10 cellular contexts compared by ENCODE assay signal in the genomic region with DNA sequence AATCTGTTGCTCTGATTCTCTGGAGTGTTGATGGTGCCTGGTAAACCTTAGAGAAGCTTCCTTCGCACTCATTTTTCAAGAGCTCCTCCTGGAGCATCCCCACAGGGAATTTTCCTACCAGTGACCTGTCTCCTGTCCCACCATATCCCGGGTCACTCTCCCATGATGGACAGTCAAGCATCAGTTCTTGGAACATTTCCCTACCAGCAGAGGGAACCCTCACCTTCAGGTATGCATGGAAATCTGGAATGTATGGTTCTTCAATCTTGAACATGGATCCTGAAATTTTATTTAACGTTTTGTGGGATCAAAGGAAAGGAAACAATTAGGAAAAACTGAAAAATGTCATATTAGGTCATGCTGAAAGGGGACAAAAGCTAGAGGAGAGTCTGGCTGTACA.
DNase-seq lines count a peak whose midpoint lies in the region; ATAC-seq, FAIRE-seq and TF ChIP-seq lines count a peak whose summit lies in the region.
"Had no signal": no experiment of that assay in that cellular context is flagged by ENCODE, and none has a peak within 500 bp of the region (broad histone marks: within the 10 kb centered on the region; RNA-seq: fewer than 3 reads in every experiment).

No MANE protein-coding gene starts in this region.

- H4K20me1 ChIP-seq in GM12878 (ENCODE audit: control insufficient read depth, insufficient read depth) (no peaks in the 10 kb centered on the region), neural progenitor cell (ENCODE audit: low read depth) (no peaks in the 10 kb centered on the region)

- H3K4me1 Mint-ChIP-seq in neural progenitor cell, result peaks cover 12% of the 10 kb centered on the region

- TF ChIP-seq RAD21 in GM12878 (IDR thresholded peaks at IDR 0.05; ENCODE audit: insufficient read depth, low read depth, low read length), result peak; percentile 11; the same call in 1 of the 2 replicates

- BruUV-seq in GM12878 (replicated peaks; lab: Mats Ljungman, UMichigan), result no TSS peak

- in situ Hi-C loops in GM12878 (cut with MboI), result no loop called here

- H3K9ac ChIP-seq in GM12878 (ENCODE audit: control insufficient read depth, insufficient read depth, low read length) (no peak overlapping the region), neural progenitor cell (no peak overlapping the region)

- H3K4me2 ChIP-seq in GM12878 (ENCODE audit: control insufficient read depth, insufficient read depth), result no peak overlapping the region
- H3K4me2 ChIP-seq in neural progenitor cell, result no peak overlapping the region

- no peak overlapping the region for H3K27ac Mint-ChIP-seq in neural progenitor cell

- H3K27me3 ChIP-seq in GM12878 (replicated peaks in 1 of 2; ENCODE audit: control insufficient read depth in 2 of 2, insufficient read depth in 2 of 2, low read length in 1 of 2) (no peaks in the 10 kb centered on the region), neural progenitor cell (no peaks in the 10 kb centered on the region)
- H3K27me3 ChIP-seq: tibial nerve had no signal

- 6% methylated on average over 3 of the region's 3 CpGs for WGBS in GM12878 (ENCODE audit: insufficient coverage, insufficient replicate concordance, low lambda C conversion rate, missing lambda C conversion rate)

- H3K9me3 ChIP-seq in GM12878 (replicated peaks; ENCODE audit: control insufficient read depth, insufficient read depth, low read length), result no peaks in the 10 kb centered on the region
- H3K9me3 ChIP-seq in neural progenitor cell (ENCODE audit: low read depth), result no peaks in the 10 kb centered on the region
- H3K9me3 ChIP-seq: tibial nerve had no signal

- CTCF ChIA-PET in GM12878 (lab: Yijun Ruan, JAX), result no interaction called here

- POLR2A ChIA-PET in GM12878 (lab: Charles Lee), result no interaction called here

- H3K4me1 ChIP-seq in GM12878 (ENCODE audit: control insufficient read depth, insufficient read depth, low read length), result no peaks in the 10 kb centered on the region
- H3K4me1 ChIP-seq in neural progenitor cell, result peaks cover 2% of the 10 kb centered on the region
- H3K4me1 ChIP-seq: tibial nerve had no signal

- no peak for TF ChIP-seq POLR2A in GM12878 (IDR thresholded peaks at IDR 0.05; ENCODE audit: low read depth, low read length)

- no peak for FAIRE-seq in GM12878 (lab: Jason Lieb, UNC)
- FAIRE-seq: A204.1 had no signal

- H3K9me3 Mint-ChIP-seq in neural progenitor cell, result peaks cover 1% of the 10 kb centered on the region

- no peaks in the 10 kb centered on the region for H3F3A ChIP-seq in neural progenitor cell (ENCODE audit: low read depth)

- peak; percentile 69 for TF ChIP-seq CTCF in LNCaP clone FGC (IDR thresholded peaks at IDR 0.05; ENCODE audit: control insufficient read depth, extremely low read depth, insufficient read depth)
- TF ChIP-seq CTCF in GM12878 (IDR thresholded peaks at IDR 0.05 in 2 of 3, conservative IDR thresholded peaks at IDR 0.05 in 1 of 3; ENCODE audit: control insufficient read depth in 2 of 3, extremely low read depth in 1 of 3, insufficient read depth in 1 of 3, low read depth in 3 of 3, low read length in 3 of 3), result peak in 1 of 3 experiments; percentile 29; a peak in 1 of 6 replicates
- TF ChIP-seq CTCF in neural progenitor cell (IDR thresholded peaks at IDR 0.05), result peak; percentile 62

- H3K27ac ChIP-seq in GM12878 (ENCODE audit: control insufficient read depth, insufficient read depth) (no peak overlapping the region), neural progenitor cell (no peak overlapping the region)
- H3K27ac ChIP-seq: tibial nerve had no signal

- ATAC-seq in GM12878, result no peak

- H3K36me3 ChIP-seq in GM12878 (ENCODE audit: control insufficient read depth in 2 of 2, insufficient read depth in 2 of 2, low read length in 1 of 2) (no peaks in the 10 kb centered on the region), neural progenitor cell (no peaks in the 10 kb centered on the region)
- H3K36me3 ChIP-seq: tibial nerve had no signal

- H3K36me3 Mint-ChIP-seq in neural progenitor cell, result no peaks in the 10 kb centered on the region

- RAD21 ChIA-PET in GM12878 (lab: Charles Lee; ENCODE audit: unreplicated experiment), result no interaction called here

- intact Hi-C loops in GM12878 (cut with micrococcal nuclease; ENCODE audit: unreplicated experiment), result no loop called here

- H3K79me2 ChIP-seq in GM12878 (ENCODE audit: control insufficient read depth, insufficient read depth, low read length), result no peaks in the 10 kb centered on the region
- H3K79me2 ChIP-seq in neural progenitor cell (ENCODE audit: low read depth), result no peaks in the 10 kb centered on the region

- H3K27me3 Mint-ChIP-seq in neural progenitor cell (ENCODE audit: insufficient read depth, low read depth), result no peaks in the 10 kb centered on the region

- H2AFZ ChIP-seq in GM12878 (ENCODE audit: control insufficient read depth, low read depth, low read length) (no peak overlapping the region), neural progenitor cell (replicated peaks) (no peak overlapping the region)

- TF ChIP-seq EP300 in GM12878 (IDR thresholded peaks at IDR 0.05; ENCODE audit: borderline replicate concordance in 1 of 2, control insufficient read depth in 1 of 2, low read depth in 2 of 2, low read length in 2 of 2), result no peak

- no peak overlapping the region for H3K4me3 ChIP-seq in LNCaP clone FGC (ENCODE audit: low read depth, low read length)
- no peak overlapping the region for H3K4me3 ChIP-seq in GM12878
- H3K4me3 ChIP-seq in neural progenitor cell, result no peak overlapping the region
- H3K4me3 ChIP-seq: tibial nerve had no signal

- SMC1A ChIA-PET in GM12878 (lab: Charles Lee; ENCODE audit: uncharacterized antibody, unreplicated experiment), result no interaction called here

- peak; percentile 43 for DNase-seq in DMS 273 (lab: John Stamatoyannopoulos, UW; ENCODE audit: unreplicated experiment)
- no peak for DNase-seq in DMS 273 treated with DMSO at 0.1 percent for 48 hours (lab: John Stamatoyannopoulos, UW)
- peak; percentile 11 for DNase-seq in LNCaP clone FGC (ENCODE audit: low read depth)
- DNase-seq in GM12878 (ENCODE audit: low read depth, low spot score), result no peak
- DNase-seq in neural progenitor cell (ENCODE audit: low spot score), result peak; percentile 39
- no peak for DNase-seq in GM03348 (ENCODE audit: low spot score)
- no peak for DNase-seq in stimulated activated CD4-positive, alpha-beta T cell treated with anti-CD3 and anti-CD28 coated beads, Interleukin-4, amount 100 ng/mL, for 24 hours
- DNase-seq in GDM1 (lab: John Stamatoyannopoulos, UW), result no peak

- H3K4me3 Mint-ChIP-seq in neural progenitor cell, result no peak overlapping the region

TF ChIP-seq in GM12878, 131 proteins besides CTCF, POLR2A, EP300 and RAD21:
- no peak for TF ChIP-seq ASH2L (IDR thresholded peaks at IDR 0.05; ENCODE audit: borderline replicate concordance, low read depth)
- peak; percentile 16; the same call in 1 of the 2 replicates for TF ChIP-seq SMC3 (IDR thresholded peaks at IDR 0.05; ENCODE audit: borderline replicate concordance, low read length)
- no peak for TF ChIP-seq BCLAF1 (IDR thresholded peaks at IDR 0.05)
- TF ChIP-seq ZNF622 (IDR thresholded peaks at IDR 0.05), result no peak
- TF ChIP-seq CHD2 (IDR thresholded peaks at IDR 0.05; ENCODE audit: borderline replicate concordance, low read depth, low read length), result no peak
- no peak for TF ChIP-seq PML (IDR thresholded peaks at IDR 0.05; ENCODE audit: low read length)
- TF ChIP-seq ESRRA (IDR thresholded peaks at IDR 0.05; ENCODE audit: low read length), result no peak

Comparison
In these comparisons a context has a peak if more than half of its experiments do, and no peak if none do; other contexts are left out.
1. DNase-seq: peak in DMS 273 (single experiment), LNCaP clone FGC (single experiment) and neural progenitor cell (single experiment); none in DMS 273 treated with DMSO at 0.1 percent for 48 hours (single experiment), GM12878 (single experiment), GM03348 (single experiment), stimulated activated CD4-positive, alpha-beta T cell treated with anti-CD3 and anti-CD28 coated beads, Interleukin-4, amount 100 ng/mL, for 24 hours (single experiment) and GDM1 (single experiment).